ENCODE assay signal across 8 cellular contexts in the genomic region with DNA sequence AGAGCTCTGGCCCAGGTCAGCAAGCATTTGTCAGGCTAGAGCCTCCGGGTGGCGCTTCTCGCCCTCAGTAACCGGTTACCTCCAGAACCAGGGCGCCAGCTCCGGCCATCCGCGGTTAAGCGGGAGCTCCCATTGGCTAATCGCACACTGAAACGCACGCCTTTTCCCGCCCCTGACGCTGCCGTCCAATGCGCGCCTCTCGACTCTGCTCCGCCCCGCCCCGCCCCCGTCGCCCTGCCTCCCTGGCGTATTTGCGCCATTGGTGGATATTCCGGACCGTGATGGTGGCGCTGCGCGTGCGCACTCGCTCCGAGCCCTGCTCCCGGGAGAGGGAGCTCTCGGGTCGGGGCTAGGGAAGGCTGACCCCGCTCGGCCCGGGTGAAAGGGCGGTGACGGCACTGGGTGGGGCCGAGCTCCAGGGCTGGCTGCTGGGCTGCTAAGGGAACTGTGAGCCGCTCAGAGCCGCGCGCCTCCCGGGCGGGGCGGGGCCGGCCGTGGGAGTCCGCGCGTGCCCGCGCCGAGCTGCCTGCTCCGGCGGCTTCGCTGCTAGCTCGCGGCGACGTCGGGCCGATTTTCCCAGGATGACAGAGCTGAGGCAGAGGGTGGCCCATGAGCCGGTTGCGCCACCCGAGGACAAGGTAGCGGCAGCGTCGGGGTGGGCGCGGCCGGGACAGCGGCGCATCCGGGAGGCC. TPM values are rescaled to one million over a fixed set of nuclear protein-coding genes. Genes with fewer than 3 reads are reported as not detected.
DNase-seq lines count a peak whose midpoint lies in the region; ATAC-seq and TF ChIP-seq lines count a peak whose summit lies in the region.

A gene (plus strand): TSS at position 497 of the 692 bp plus-strand sequence. CDS start 85 bp downstream, at position 582.

- no peaks in the 10 kb centered on the region for H3K27me3 Mint-ChIP-seq in activated naive CD8-positive, alpha-beta T cell treated with anti-CD3 and anti-CD28 coated beads, Interleukin-2, amount 10 ng/mL, durations not matched to agents 7 days and 5 days
- H3K27me3 Mint-ChIP-seq in osteocyte (ENCODE audit: unreplicated experiment): no peaks in the 10 kb centered on the region

- peak within 1 kb of the TSS; percentile 87 for H2AFZ ChIP-seq in SU-DHL-6 (ENCODE audit: low read depth, low read length, severe bottlenecking)

- peaks cover 11% of the 10 kb centered on the region for H3K4me1 ChIP-seq in thymus (ENCODE audit: control insufficient read depth, insufficient read depth, low read length)

- peaks cover 33% of the 10 kb centered on the region for H3K4me1 Mint-ChIP-seq in activated naive CD8-positive, alpha-beta T cell treated with anti-CD3 and anti-CD28 coated beads, Interleukin-2, amount 10 ng/mL, durations not matched to agents 7 days and 5 days
- peaks cover 31% of the 10 kb centered on the region for H3K4me1 Mint-ChIP-seq in osteocyte (ENCODE audit: unreplicated experiment)

- no peaks in the 10 kb centered on the region for H3K36me3 ChIP-seq in SU-DHL-6 (ENCODE audit: low read length)
- no peaks in the 10 kb centered on the region for H3K36me3 ChIP-seq in thymus (ENCODE audit: control insufficient read depth, insufficient read depth)

- peak within 1 kb of the TSS; percentile 85 for H3K9ac ChIP-seq in SU-DHL-6 (ENCODE audit: low read length)

- H3K4me3 Mint-ChIP-seq in activated naive CD8-positive, alpha-beta T cell treated with anti-CD3 and anti-CD28 coated beads, Interleukin-2, amount 10 ng/mL, durations not matched to agents 7 days and 5 days: peak within 1 kb of the TSS; percentile 97
- H3K4me3 Mint-ChIP-seq in osteocyte (ENCODE audit: unreplicated experiment): peak within 1 kb of the TSS; percentile 89

- no peaks in the 10 kb centered on the region for H3K27me3 ChIP-seq in SU-DHL-6 (ENCODE audit: low read length)
- no peaks in the 10 kb centered on the region for H3K27me3 ChIP-seq in thymus (ENCODE audit: control insufficient read depth, insufficient read depth)

- peaks cover 43% of the 10 kb centered on the region for H3K79me2 ChIP-seq in SU-DHL-6 (ENCODE audit: insufficient read depth, low read length)

- ATAC-seq in HG02759 (IDR thresholded peaks at IDR 0.05; ENCODE audit: unreplicated experiment): peak; percentile 93
- ATAC-seq in activated naive CD8-positive, alpha-beta T cell treated with anti-CD3 and anti-CD28 coated beads, Interleukin-2, amount 10 ng/mL, durations not matched to agents 7 days and 5 days (ENCODE audit: low read depth): peak; percentile 90

- H3F3A ChIP-seq in SU-DHL-6 (ENCODE audit: insufficient read depth): 0 out of 2 replicates have a peak, but pooled peaks cover 5% of the 10 kb centered on the region

- peak within 1 kb of the TSS; percentile 90 for H3K4me3 ChIP-seq in SU-DHL-6 (ENCODE audit: insufficient read depth, low read length, poor library complexity, severe bottlenecking)
- H3K4me3 ChIP-seq in thymus (ENCODE audit: low read length): peak within 1 kb of the TSS; percentile 96

- peak within 1 kb of the TSS; percentile 75 for H3K4me2 ChIP-seq in SU-DHL-6 (ENCODE audit: low read depth, low read length, poor library complexity, severe bottlenecking)

- peak; percentile 56 for TF ChIP-seq CTCF in GM12873 (IDR thresholded peaks at IDR 0.05; ENCODE audit: insufficient read depth, low read depth, low read length, missing control alignments)
- peak; percentile 54 for TF ChIP-seq CTCF in SU-DHL-6 (IDR thresholded peaks at IDR 0.05; ENCODE audit: insufficient read depth, low read length, poor library complexity, severe bottlenecking)
- peak; percentile 67 for TF ChIP-seq CTCF in osteocyte (IDR thresholded peaks at IDR 0.05)

- H3K27ac ChIP-seq in SU-DHL-6 (ENCODE audit: low read depth, low read length): peak within 1 kb of the TSS; percentile 82
- H3K27ac ChIP-seq in thymus (ENCODE audit: low read depth): peak within 1 kb of the TSS; percentile 98

- H3K9me3 Mint-ChIP-seq in activated naive CD8-positive, alpha-beta T cell treated with anti-CD3 and anti-CD28 coated beads, Interleukin-2, amount 10 ng/mL, durations not matched to agents 7 days and 5 days: no peaks in the 10 kb centered on the region
- no peaks in the 10 kb centered on the region for H3K9me3 Mint-ChIP-seq in osteocyte (ENCODE audit: unreplicated experiment)

- H3K27ac Mint-ChIP-seq in activated naive CD8-positive, alpha-beta T cell treated with anti-CD3 and anti-CD28 coated beads, Interleukin-2, amount 10 ng/mL, durations not matched to agents 7 days and 5 days: peak within 1 kb of the TSS; percentile 96
- H3K27ac Mint-ChIP-seq in osteocyte (ENCODE audit: unreplicated experiment): peak within 1 kb of the TSS; percentile 92

- under 1% methylated on average over 78 of the region's 78 CpGs for WGBS in thymus

- no peaks in the 10 kb centered on the region for H4K20me1 ChIP-seq in SU-DHL-6 (ENCODE audit: low read depth, low read length)

- intact Hi-C loops in head of caudate nucleus (cut with DNase I): loop anchor here (1.0 kb wide), 1 partner anchor 66 kb away; no protein-coding TSS in a partner anchor

- POLR2A ChIA-PET in activated naive CD8-positive, alpha-beta T cell treated with anti-CD3 and anti-CD28 coated beads, Interleukin-2, amount 10 ng/mL, durations not matched to agents 7 days and 5 days (lab: Charles Lee): interaction anchor here (0.7 to 2.1 kb wide), 13 partner anchors 8 to 364 kb away, joined by 3 to 22 read pairs (median 3); no protein-coding TSS in a partner anchor

- peaks cover 11% of the 10 kb centered on the region for H3K36me3 Mint-ChIP-seq in activated naive CD8-positive, alpha-beta T cell treated with anti-CD3 and anti-CD28 coated beads, Interleukin-2, amount 10 ng/mL, durations not matched to agents 7 days and 5 days
- no peaks in the 10 kb centered on the region for H3K36me3 Mint-ChIP-seq in osteocyte (ENCODE audit: unreplicated experiment)

- H3K9me3 ChIP-seq in SU-DHL-6 (ENCODE audit: insufficient read depth, low read length) (no peaks in the 10 kb centered on the region), thymus (ENCODE audit: control insufficient read depth) (no peaks in the 10 kb centered on the region)

- no peaks in the 10 kb centered on the region for H3K9me2 ChIP-seq in SU-DHL-6 (replicated peaks; ENCODE audit: insufficient read depth, low read length)

- peak; percentile 96 for DNase-seq in NCI-H128 (lab: John Stamatoyannopoulos, UW; ENCODE audit: unreplicated experiment)
- peak; percentile 100 for DNase-seq in activated naive CD8-positive, alpha-beta T cell treated with anti-CD3 and anti-CD28 coated beads, Interleukin-2, amount 10 ng/mL, durations not matched to agents 7 days and 5 days
- DNase-seq in head of caudate nucleus: peak; percentile 99 to 100 (median 100)
- DNase-seq in osteocyte (ENCODE audit: extremely low spot score, unreplicated experiment): peak; percentile 100

RNA-seq across cellular contexts. Expression of the gene that starts here (rescaled TPM):
- total RNA-seq in activated naive CD8-positive, alpha-beta T cell treated with anti-CD3 and anti-CD28 coated beads, Interleukin-2, amount 10 ng/mL, durations not matched to agents 7 days and 5 days: 10 to 100 TPM; 59.1 to 59.2 TPM
- 42.5 and 43.2 TPM in 2 replicates for total RNA-seq in osteocyte
- polyA plus RNA-seq in thymus: 13.4 TPM

Comparison
In these comparisons a context has a peak if more than half of its experiments do, and no peak if none do; other contexts are left out.
1. Peak in every context shown above with its lines: DNase-seq, ATAC-seq, H3K4me3 ChIP-seq and H3K27ac ChIP-seq.